In genomic region chr6:41428995-41429417, GRCh38 we compare ENCODE assay signal across 8 cellular contexts.
A peak's percentile ranks its signal among the peaks of the same experiment; 100 is the strongest.
DNase-seq lines count a peak whose midpoint lies in the region; ATAC-seq and TF ChIP-seq lines count a peak whose summit lies in the region.

No MANE protein-coding gene starts in this region.

- H3K4me3 ChIP-seq in lower leg skin (ENCODE audit: low read depth, poor library complexity, severe bottlenecking) = no peak overlapping the region
- H3K4me3 ChIP-seq in thoracic aorta = peak overlapping the region; percentile 84

- TF ChIP-seq POLR2A in lower leg skin (IDR thresholded peaks at IDR 0.05) = no peak

- 3 to 14% methylated on average over 5 of the region's 5 CpGs for WGBS in lower leg skin, 2 donors

- peak overlapping the region; percentile 73 to 83 for H3K27ac ChIP-seq in thoracic aorta

- no peaks in the 10 kb centered on the region for H3K9me3 ChIP-seq in thoracic aorta

- DNase-seq in stimulated activated CD4-positive, alpha-beta T cell treated with anti-CD3 and anti-CD28 coated beads, Interleukin-12 subunit alpha, Interleukin-12 subunit beta, amount 100 ng/mL, for 48 hours (ENCODE audit: low read depth in 2 of 3, low spot score in 1 of 3) = peak; percentile 39 to 44 (median 44)
- no peak for DNase-seq in stimulated activated CD4-positive, alpha-beta T cell treated with anti-CD3 and anti-CD28 coated beads, Interleukin-12 subunit alpha, Interleukin-12 subunit beta, amount 100 ng/mL, for 4 hours
- peak in 1 of 2 donors; percentile 36 for DNase-seq in activated naive CD4-positive, alpha-beta T cell treated with anti-CD3 and anti-CD28 coated beads, Interleukin-2, amount 50 U/mL, for 72 hours (ENCODE audit: low spot score in 2 of 2)
- peak; percentile 61 to 88 for DNase-seq in lower leg skin (ENCODE audit: low spot score in 2 of 2)
- no peak for DNase-seq in thoracic aorta (ENCODE audit: low spot score)
- DNase-seq in OCI-M2 (lab: John Stamatoyannopoulos, UW; ENCODE audit: unreplicated experiment) = no peak
- DNase-seq in inferior parietal cortex (ENCODE audit: extremely low spot score) = no peak

- no peaks in the 10 kb centered on the region for H3K36me3 Mint-ChIP-seq in activated naive CD4-positive, alpha-beta T cell treated with anti-CD3 and anti-CD28 coated beads, Interleukin-2, amount 50 U/mL, for 72 hours

- no peak overlapping the region for H3K27ac Mint-ChIP-seq in activated naive CD4-positive, alpha-beta T cell treated with anti-CD3 and anti-CD28 coated beads, Interleukin-2, amount 50 U/mL, for 72 hours

- ATAC-seq in activated naive CD4-positive, alpha-beta T cell treated with anti-CD3 and anti-CD28 coated beads, Interleukin-2, amount 50 U/mL, for 72 hours = peak; percentile 62 to 79
- ATAC-seq in thoracic aorta (ENCODE audit: insufficient number of reproducible peaks, low FRiP score, low read depth) = no peak
- ATAC-seq in HG02610 (IDR thresholded peaks at IDR 0.05; ENCODE audit: unreplicated experiment) = no peak

- peaks cover 12 to 37% of the 10 kb centered on the region in 2 donors for H3K4me1 ChIP-seq in thoracic aorta (ENCODE audit: control insufficient read depth in 1 of 2, low read depth in 2 of 2)

- TF ChIP-seq CTCF in lower leg skin (IDR thresholded peaks at IDR 0.05) (no peak), thoracic aorta (IDR thresholded peaks at IDR 0.05) (no peak)

- no peaks in the 10 kb centered on the region for H3K27me3 ChIP-seq in thoracic aorta (replicated peaks; ENCODE audit: insufficient read depth)

- intact Hi-C loops in lower leg skin (cut with DNase I; ENCODE audit: low total_unique reads) = loop anchor here (10.0 kb wide), 1 partner anchor 246 kb away; no protein-coding TSS in a partner anchor

- no peaks in the 10 kb centered on the region for H3K36me3 ChIP-seq in thoracic aorta

- H3K9me3 Mint-ChIP-seq in activated naive CD4-positive, alpha-beta T cell treated with anti-CD3 and anti-CD28 coated beads, Interleukin-2, amount 50 U/mL, for 72 hours = no peaks in the 10 kb centered on the region

Comparison
In these comparisons a context has a peak if more than half of its experiments do, and no peak if none do; other contexts are left out.
1. DNase-seq: peak in stimulated activated CD4-positive, alpha-beta T cell treated with anti-CD3 and anti-CD28 coated beads, Interleukin-12 subunit alpha, Interleukin-12 subunit beta, amount 100 ng/mL, for 48 hours (3 of 3) and lower leg skin (2 of 2); none in stimulated activated CD4-positive, alpha-beta T cell treated with anti-CD3 and anti-CD28 coated beads, Interleukin-12 subunit alpha, Interleukin-12 subunit beta, amount 100 ng/mL, for 4 hours (single experiment), thoracic aorta (single experiment), OCI-M2 (single experiment) and inferior parietal cortex (single experiment).
2. ATAC-seq: peak in activated naive CD4-positive, alpha-beta T cell treated with anti-CD3 and anti-CD28 coated beads, Interleukin-2, amount 50 U/mL, for 72 hours (2 of 2); none in thoracic aorta (single experiment) and HG02610 (single experiment).